Comparison of ENCODE assay signal across 23 cellular contexts in the genomic region with DNA sequence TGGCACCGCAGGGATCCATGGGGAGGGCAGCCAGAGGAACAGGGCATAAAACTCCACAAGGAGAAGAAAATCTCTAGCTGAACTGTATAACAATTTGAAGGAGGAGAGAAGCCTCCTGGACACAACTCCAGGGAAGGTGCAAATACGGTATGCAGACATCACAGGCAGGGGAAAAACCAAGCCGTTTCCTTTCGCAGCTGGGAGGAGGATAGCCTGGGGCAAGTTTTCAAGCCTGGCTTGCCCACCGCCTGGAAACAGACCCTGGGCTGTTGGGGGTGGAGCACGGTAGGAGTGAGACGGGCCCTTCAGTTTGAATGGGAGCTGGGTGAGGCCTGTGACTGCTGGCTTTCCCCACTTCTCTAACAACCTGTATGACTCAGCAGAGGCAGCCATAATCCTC. TPM values are rescaled to one million over a fixed set of nuclear protein-coding genes. Genes with fewer than 3 reads are reported as not detected.
A peak's percentile ranks its signal among the peaks of the same experiment; 100 is the strongest.
DNase-seq lines count a peak whose midpoint lies in the region; ATAC-seq, FAIRE-seq and TF ChIP-seq lines count a peak whose summit lies in the region.
"Had no signal": no experiment of that assay in that cellular context is flagged by ENCODE, and none has a peak within 500 bp of the region (broad histone marks: within the 10 kb centered on the region; RNA-seq: fewer than 3 reads in every experiment).

No MANE protein-coding gene starts in this region.

- H2AK5ac ChIP-seq in neuronal stem cell (ENCODE audit: low read depth, low read length): no peak overlapping the region

- H3K4me3 ChIP-seq in NT2/D1 (ENCODE audit: insufficient read length, low read depth): no peak overlapping the region
- no peak overlapping the region for H3K4me3 ChIP-seq in astrocyte (ENCODE audit: insufficient read depth, low read depth, low read length)
- no peak overlapping the region for H3K4me3 ChIP-seq in neuronal stem cell (ENCODE audit: low read length in 2 of 2)
- H3K4me3 ChIP-seq: BLaER1 treated with 17β-estradiol and CSF1 and Interleukin-3, amounts not matched to agents 10 nM and 100 nM; GM12878 had no signal

- no peaks in the 10 kb centered on the region for H3K9me3 Mint-ChIP-seq in astrocyte (ENCODE audit: unreplicated experiment)
- H3K9me3 Mint-ChIP-seq: CD4-positive, alpha-beta T cell; CD8-positive, alpha-beta T cell had no signal

- H3K18ac ChIP-seq in neuronal stem cell (ENCODE audit: low read length): no peak overlapping the region

- H3K36me3 Mint-ChIP-seq in astrocyte (ENCODE audit: low read depth, unreplicated experiment): no peaks in the 10 kb centered on the region
- H3K36me3 Mint-ChIP-seq: CD8-positive, alpha-beta T cell had no signal

- H2BK120ac ChIP-seq in neuronal stem cell (ENCODE audit: low read depth, low read length): no peak overlapping the region

- ATAC-seq in GM19351 (IDR thresholded peaks at IDR 0.05; ENCODE audit: unreplicated experiment): no peak
- ATAC-seq: CD8-positive, alpha-beta T cell; GM12878 had no signal

- DNase-seq in ELF-1 (ENCODE audit: low read depth, low spot score): peak; percentile 94
- peak; percentile 22 for DNase-seq in NT2/D1 (ENCODE audit: low read depth, low spot score)
- no peak for DNase-seq in astrocyte (ENCODE audit: low read depth)
- no peak for DNase-seq in activated gamma-delta T cell (lab: John Stamatoyannopoulos, UW)
- DNase-seq in neuronal stem cell (ENCODE audit: low spot score): no peak
- no peak for DNase-seq in NCI-H1694 treated with DMSO at 0.1 percent for 48 hours (lab: John Stamatoyannopoulos, UW)
- DNase-seq: 8988T; AML-193; Caco-2; Calu3; CD4-positive, alpha-beta T cell; CD8-positive, alpha-beta T cell; DMS79 treated with DMSO at 0.1 percent for 48 hours; GDM1 had no signal

- H3K27me3 ChIP-seq in NT2/D1 (ENCODE audit: insufficient read depth, insufficient read length): no peaks in the 10 kb centered on the region
- no peaks in the 10 kb centered on the region for H3K27me3 ChIP-seq in astrocyte (ENCODE audit: insufficient read depth, low read length)
- no peaks in the 10 kb centered on the region for H3K27me3 ChIP-seq in neuronal stem cell (ENCODE audit: control insufficient read depth in 3 of 3, insufficient read depth in 3 of 3, low read depth in 1 of 3, low read length in 3 of 3)

- no peak overlapping the region for H4K91ac ChIP-seq in neuronal stem cell (ENCODE audit: low read depth, low read length, poor library complexity)

- H3K27me3 Mint-ChIP-seq in astrocyte (ENCODE audit: low read depth, unreplicated experiment): no peaks in the 10 kb centered on the region
- H3K27me3 Mint-ChIP-seq: CD4-positive, alpha-beta T cell had no signal

- no peaks in the 10 kb centered on the region for H3K79me1 ChIP-seq in neuronal stem cell (ENCODE audit: low read depth, low read length)

- TF ChIP-seq CTCF in astrocyte (IDR thresholded peaks at IDR 0.05; ENCODE audit: insufficient read depth, low read depth, low read length): no peak

- no peak overlapping the region for H3K27ac Mint-ChIP-seq in astrocyte (ENCODE audit: unreplicated experiment)
- H3K27ac Mint-ChIP-seq: B cell; CD4-positive, alpha-beta T cell; CD8-positive, alpha-beta T cell had no signal

- H3K9ac ChIP-seq in NT2/D1 (ENCODE audit: insufficient read length, low read depth) (peak overlapping the region; percentile 21), astrocyte (ENCODE audit: low read length) (no peak overlapping the region), neuronal stem cell (ENCODE audit: low read depth, low read length, poor library complexity) (no peak overlapping the region)
- H3K9ac ChIP-seq: BLaER1 treated with 17β-estradiol and CSF1 and Interleukin-3, amounts not matched to agents 10 nM and 100 nM had no signal

- H3K4me1 ChIP-seq in NT2/D1 (ENCODE audit: insufficient read depth, insufficient read length) (no peaks in the 10 kb centered on the region), astrocyte (ENCODE audit: insufficient read depth, low read length) (no peaks in the 10 kb centered on the region), neuronal stem cell (ENCODE audit: control insufficient read depth in 2 of 2, insufficient read depth in 1 of 2, low read depth in 1 of 2, low read length in 2 of 2) (no peaks in the 10 kb centered on the region)
- H3K4me1 ChIP-seq: BLaER1 treated with 17β-estradiol and CSF1 and Interleukin-3, amounts not matched to agents 10 nM and 100 nM; Caco-2 had no signal

- FAIRE-seq in astrocyte (lab: Jason Lieb, UNC): peak; percentile 74
- FAIRE-seq: A204.1, D721Med, GM12878, GM12892, GM19239 had no signal

- H2BK5ac ChIP-seq in neuronal stem cell (ENCODE audit: low read length): no peak overlapping the region

- WGBS in neuronal stem cell (ENCODE audit: extremely low coverage in 2 of 2, insufficient read length in 2 of 2, insufficient replicate concordance in 1 of 2), 2 donors: no CpG with 5 or more reads among the region's 7 CpGs

- no peaks in the 10 kb centered on the region for H3K4me1 Mint-ChIP-seq in astrocyte (ENCODE audit: low read depth, unreplicated experiment)
- H3K4me1 Mint-ChIP-seq: B cell had no signal

- H3K4ac ChIP-seq in neuronal stem cell (ENCODE audit: low read length): no peak overlapping the region

- H4K20me1 ChIP-seq in astrocyte (ENCODE audit: insufficient read depth, low read length): no peaks in the 10 kb centered on the region
- H4K20me1 ChIP-seq: BLaER1 treated with 17β-estradiol and CSF1 and Interleukin-3, amounts not matched to agents 10 nM and 100 nM had no signal

- H3K14ac ChIP-seq in neuronal stem cell (ENCODE audit: low read length): no peak overlapping the region

- H3K36me3 ChIP-seq in NT2/D1 (ENCODE audit: insufficient read depth, insufficient read length, low read length) (no peaks in the 10 kb centered on the region), astrocyte (ENCODE audit: insufficient read depth, low read length) (no peaks in the 10 kb centered on the region), neuronal stem cell (replicated peaks in 1 of 2; ENCODE audit: control insufficient read depth in 2 of 2, insufficient read depth in 2 of 2, low read length in 2 of 2) (no peaks in the 10 kb centered on the region)
- H3K36me3 ChIP-seq: BLaER1 treated with 17β-estradiol and CSF1 and Interleukin-3, amounts not matched to agents 10 nM and 100 nM had no signal

- no peak overlapping the region for H3K4me3 Mint-ChIP-seq in astrocyte (ENCODE audit: unreplicated experiment)
- H3K4me3 Mint-ChIP-seq: B cell; CD4-positive, alpha-beta T cell; CD8-positive, alpha-beta T cell had no signal

- no peaks in the 10 kb centered on the region for H3K9me3 ChIP-seq in NT2/D1 (ENCODE audit: insufficient read depth, low read length)
- H3K9me3 ChIP-seq in astrocyte (ENCODE audit: insufficient read depth, low read depth, low read length): no peaks in the 10 kb centered on the region
- no peaks in the 10 kb centered on the region for H3K9me3 ChIP-seq in neuronal stem cell (replicated peaks in 1 of 2; ENCODE audit: control insufficient read depth in 2 of 2, insufficient read depth in 1 of 2, low read depth in 1 of 2, low read length in 2 of 2)
- H3K9me3 ChIP-seq: Caco-2 had no signal

- H3K27ac ChIP-seq in astrocyte (ENCODE audit: low read depth, low read length) (no peak overlapping the region), neuronal stem cell (replicated peaks; ENCODE audit: low read length) (no peak overlapping the region)
- H3K27ac ChIP-seq: BLaER1 treated with 17β-estradiol and CSF1 and Interleukin-3, amounts not matched to agents 10 nM and 100 nM; C4-2B had no signal

- H2AFZ ChIP-seq in astrocyte (ENCODE audit: low read depth, low read length) (no peak overlapping the region), neuronal stem cell (ENCODE audit: low read length) (no peak overlapping the region)

- H4K8ac ChIP-seq in neuronal stem cell (ENCODE audit: low read depth, low read length): no peak overlapping the region

- H3K4me2 ChIP-seq in astrocyte (ENCODE audit: low read length) (no peak overlapping the region), neuronal stem cell (ENCODE audit: insufficient read depth, low read length, poor library complexity, severe bottlenecking) (no peak overlapping the region)
- H3K4me2 ChIP-seq: BLaER1 treated with 17β-estradiol and CSF1 and Interleukin-3, amounts not matched to agents 10 nM and 100 nM had no signal

- H2BK12ac ChIP-seq in neuronal stem cell (ENCODE audit: low read length): no peak overlapping the region

- no peak overlapping the region for H2BK15ac ChIP-seq in neuronal stem cell (ENCODE audit: low read length)

- no peak overlapping the region for H3K23ac ChIP-seq in neuronal stem cell (ENCODE audit: low read depth, low read length, poor library complexity)

- H3K79me2 ChIP-seq in astrocyte (ENCODE audit: insufficient read depth, low read length): no peaks in the 10 kb centered on the region

RNA-seq across cellular contexts. Expression of a gene that starts 43.4 kb away (rescaled TPM):
- total RNA-seq in astrocyte: 7.3 and 9.3 TPM in 2 replicates
- 52.0 TPM for polyA plus RNA-seq in neuronal stem cell (2013, experiment 1 of 2)
- 52.5 TPM for polyA plus RNA-seq in neuronal stem cell (2013, experiment 2 of 2)

Comparison
In these comparisons a context has a peak if more than half of its experiments do, and no peak if none do; other contexts are left out.
1. DNase-seq: peak in ELF-1 (single experiment) and NT2/D1 (single experiment); none in astrocyte (single experiment), activated gamma-delta T cell (single experiment), neuronal stem cell (single experiment) and NCI-H1694 treated with DMSO at 0.1 percent for 48 hours (single experiment).